In the genomic region with DNA sequence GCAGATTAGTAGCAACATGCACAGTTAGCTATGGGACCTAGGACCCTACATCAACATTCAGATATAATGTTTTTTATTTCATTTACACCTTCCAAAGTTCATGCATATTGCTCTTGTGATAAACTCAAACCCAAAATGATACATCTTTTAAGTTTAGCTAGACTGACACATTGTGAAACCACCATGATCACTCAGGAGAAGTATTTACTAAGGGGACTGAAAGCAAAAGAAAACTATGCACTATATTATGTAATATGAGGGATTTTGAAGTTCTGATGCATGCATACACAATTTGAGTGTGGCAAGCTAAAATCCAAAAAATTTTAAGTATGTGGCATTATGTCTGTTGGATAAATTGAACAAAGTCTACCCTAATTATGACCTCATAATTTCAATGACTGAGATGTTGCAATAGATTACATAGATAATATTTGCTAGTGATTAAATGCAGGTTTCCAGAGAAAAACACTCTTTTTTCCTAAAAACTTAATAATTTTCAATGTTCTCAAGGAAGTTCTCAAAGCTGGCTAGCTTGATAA, we compare ENCODE assay signal across 15 cellular contexts.
DNase-seq lines count a peak whose midpoint lies in the region; ATAC-seq, FAIRE-seq and TF ChIP-seq lines count a peak whose summit lies in the region.
"Had no signal": no experiment of that assay in that cellular context is flagged by ENCODE, and none has a peak within 500 bp of the region (broad histone marks: within the 10 kb centered on the region; RNA-seq: fewer than 3 reads in every experiment).

No MANE protein-coding gene starts in this region.

- SMC1A ChIA-PET in GM12878 (lab: Charles Lee; ENCODE audit: uncharacterized antibody, unreplicated experiment) = interaction anchor here (0.6 to 1.6 kb wide), 7 partner anchors 10 to 1043 kb away, joined by 3 to 12 read pairs (median 4); no protein-coding TSS in a partner anchor

- no peaks in the 10 kb centered on the region; the same call in 1 of the 2 replicates for H3K9me3 ChIP-seq in HEK293 (ENCODE audit: control insufficient read depth, insufficient read depth, low read depth, low read length)
- no peaks in the 10 kb centered on the region for H3K9me3 ChIP-seq in GM12878 (replicated peaks; ENCODE audit: control insufficient read depth, insufficient read depth, low read length)
- H3K9me3 ChIP-seq in uterus = no peaks in the 10 kb centered on the region
- H3K9me3 ChIP-seq: A549, Caco-2 had no signal

- H2AFZ ChIP-seq in GM12878 (ENCODE audit: control insufficient read depth, low read depth, low read length) = no peak overlapping the region

- 0 out of 4 replicates have a peak, but pooled peaks of 1 of the 2 experiments have one; percentile 9 for TF ChIP-seq EP300 in GM12878 (IDR thresholded peaks at IDR 0.05; ENCODE audit: borderline replicate concordance in 1 of 2, control insufficient read depth in 1 of 2, low read depth in 2 of 2, low read length in 2 of 2)

- no peaks in the 10 kb centered on the region for H3K4me1 ChIP-seq in HEK293 (ENCODE audit: control insufficient read depth, insufficient read depth, low read length)
- no peaks in the 10 kb centered on the region for H3K4me1 ChIP-seq in GM12878 (ENCODE audit: control insufficient read depth, insufficient read depth, low read length)
- H3K4me1 ChIP-seq in uterus = no peaks in the 10 kb centered on the region
- H3K4me1 ChIP-seq: A549, Caco-2 had no signal

- TF ChIP-seq CTCF in HEK293 (tag by site-specific recombination; IDR thresholded peaks at IDR 0.05) (no peak), GM12878 (IDR thresholded peaks at IDR 0.05 in 2 of 3, conservative IDR thresholded peaks at IDR 0.05 in 1 of 3; ENCODE audit: control insufficient read depth in 2 of 3, extremely low read depth in 1 of 3, insufficient read depth in 1 of 3, low read depth in 3 of 3, low read length in 3 of 3) (no peak), uterus (IDR thresholded peaks at IDR 0.05) (no peak)

- DNase-seq in AG20443 (ENCODE audit: low spot score) (peak; percentile 6), GM12878 (ENCODE audit: low read depth, low spot score) (no peak), iris pigment epithelial cell (ENCODE audit: low read depth) (peak; percentile 10), NCI-H82 treated with DMSO at 0.1 percent for 48 hours (lab: John Stamatoyannopoulos, UW; ENCODE audit: unreplicated experiment) (no peak), uterus (no peak)
- DNase-seq: Caco-2; CD4-positive, CD25-positive, alpha-beta regulatory T cell; NCI-H1105 treated with DMSO at 0.1 percent for 48 hours; NCI-H187; RPMI8226 had no signal

- RAD21 ChIA-PET in GM12878 (lab: Charles Lee; ENCODE audit: unreplicated experiment) = interaction anchor here (4.2 kb wide), 1 partner anchor 11 kb away, joined by 35 read pairs; no protein-coding TSS in a partner anchor

- H3K27me3 ChIP-seq in GM12878 (replicated peaks in 1 of 2; ENCODE audit: control insufficient read depth in 2 of 2, insufficient read depth in 2 of 2, low read length in 1 of 2) (no peaks in the 10 kb centered on the region), uterus (no peaks in the 10 kb centered on the region)

- CTCF ChIA-PET in HEK293 (lab: Yijun Ruan, JAX) = no interaction called here
- CTCF ChIA-PET in GM12878 (lab: Yijun Ruan, JAX) = interaction anchor here (0.6 to 1.6 kb wide), 4 partner anchors 10 to 186 kb away, joined by 3 to 5 read pairs (median 4); no protein-coding TSS in a partner anchor

- H3K27ac ChIP-seq in HEK293 (ENCODE audit: extremely low read depth, low read depth, low read length) (no peak overlapping the region), GM12878 (ENCODE audit: control insufficient read depth, insufficient read depth) (no peak overlapping the region), uterus (no peak overlapping the region)
- H3K27ac ChIP-seq: A549 had no signal

- H3K4me3 ChIP-seq in HEK293 (ENCODE audit: low read depth, low read length) = no peak overlapping the region
- H3K4me3 ChIP-seq in GM12878 = no peak overlapping the region
- H3K4me3 ChIP-seq in uterus = no peak overlapping the region
- H3K4me3 ChIP-seq: A549 had no signal

- TF ChIP-seq RAD21 in GM12878 (IDR thresholded peaks at IDR 0.05; ENCODE audit: insufficient read depth, low read depth, low read length) = no peak

- POLR2A ChIA-PET in HEK293 (lab: Yijun Ruan, JAX) = no interaction called here
- POLR2A ChIA-PET in GM12878 (lab: Charles Lee) = interaction anchor here (2.6 kb wide), 1 partner anchor 10 kb away, joined by 14 read pairs; no protein-coding TSS in a partner anchor

- intact Hi-C loops in GM12878 (cut with micrococcal nuclease; ENCODE audit: unreplicated experiment) = no loop called here
- intact Hi-C loops in uterus (cut with DNase I; ENCODE audit: low total_unique reads) = no loop called here

- no peak overlapping the region for H3K9ac ChIP-seq in GM12878 (ENCODE audit: control insufficient read depth, insufficient read depth, low read length)

- no peak for FAIRE-seq in GM12878 (lab: Jason Lieb, UNC)
- FAIRE-seq: A549, H1, HTR-8/SVneo had no signal

- BruUV-seq in GM12878 (replicated peaks; lab: Mats Ljungman, UMichigan) = no TSS peak

- H3K79me2 ChIP-seq in GM12878 (ENCODE audit: control insufficient read depth, insufficient read depth, low read length) = no peaks in the 10 kb centered on the region

- H3K4me2 ChIP-seq in GM12878 (ENCODE audit: control insufficient read depth, insufficient read depth) = no peak overlapping the region
- H3K4me2 ChIP-seq: A549 had no signal

- no peaks in the 10 kb centered on the region for H3K36me3 ChIP-seq in HEK293 (ENCODE audit: control insufficient read depth in 2 of 2, insufficient read depth in 1 of 2, low read length in 2 of 2)
- no peaks in the 10 kb centered on the region for H3K36me3 ChIP-seq in GM12878 (ENCODE audit: control insufficient read depth in 2 of 2, insufficient read depth in 2 of 2, low read length in 1 of 2)
- H3K36me3 ChIP-seq in uterus = no peaks in the 10 kb centered on the region

- in situ Hi-C loops in GM12878 (cut with MboI) = no loop called here

- peak; percentile 75 for ATAC-seq in GM12878
- ATAC-seq in HG02759 (IDR thresholded peaks at IDR 0.05; ENCODE audit: unreplicated experiment) = no peak
- ATAC-seq: A549 had no signal

- no peak for TF ChIP-seq POLR2A in GM12878 (IDR thresholded peaks at IDR 0.05; ENCODE audit: low read depth, low read length)
- TF ChIP-seq POLR2A in uterus (IDR thresholded peaks at IDR 0.05) = no peak

- no peaks in the 10 kb centered on the region for H4K20me1 ChIP-seq in GM12878 (ENCODE audit: control insufficient read depth, insufficient read depth)

TF ChIP-seq in HEK293, 187 proteins besides CTCF, POLR2A, EP300 and RAD21:
- no peak for TF ChIP-seq BCL11B (tag by site-specific recombination; IDR thresholded peaks at IDR 0.05; ENCODE audit: low read depth)
- TF ChIP-seq, protein P1, sequence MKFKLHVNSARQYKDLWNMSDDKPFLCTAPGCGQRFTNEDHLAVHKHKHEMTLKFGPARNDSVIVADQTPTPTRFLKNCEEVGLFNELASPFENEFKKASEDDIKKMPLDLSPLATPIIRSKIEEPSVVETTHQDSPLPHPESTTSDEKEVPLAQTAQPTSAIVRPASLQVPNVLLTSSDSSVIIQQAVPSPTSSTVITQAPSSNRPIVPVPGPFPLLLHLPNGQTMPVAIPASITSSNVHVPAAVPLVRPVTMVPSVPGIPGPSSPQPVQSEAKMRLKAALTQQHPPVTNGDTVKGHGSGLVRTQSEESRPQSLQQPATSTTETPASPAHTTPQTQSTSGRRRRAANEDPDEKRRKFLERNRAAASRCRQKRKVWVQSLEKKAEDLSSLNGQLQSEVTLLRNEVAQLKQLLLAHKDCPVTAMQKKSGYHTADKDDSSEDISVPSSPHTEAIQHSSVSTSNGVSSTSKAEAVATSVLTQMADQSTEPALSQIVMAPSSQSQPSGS (tag by site-specific recombination; IDR thresholded peaks at IDR 0.05; ENCODE audit: low read depth) = 0 out of 2 replicates have a peak, but pooled peaks have one; percentile 30

TF ChIP-seq in GM12878, 131 proteins besides CTCF, POLR2A, EP300 and RAD21 (continues in another document):
- TF ChIP-seq, protein P2, sequence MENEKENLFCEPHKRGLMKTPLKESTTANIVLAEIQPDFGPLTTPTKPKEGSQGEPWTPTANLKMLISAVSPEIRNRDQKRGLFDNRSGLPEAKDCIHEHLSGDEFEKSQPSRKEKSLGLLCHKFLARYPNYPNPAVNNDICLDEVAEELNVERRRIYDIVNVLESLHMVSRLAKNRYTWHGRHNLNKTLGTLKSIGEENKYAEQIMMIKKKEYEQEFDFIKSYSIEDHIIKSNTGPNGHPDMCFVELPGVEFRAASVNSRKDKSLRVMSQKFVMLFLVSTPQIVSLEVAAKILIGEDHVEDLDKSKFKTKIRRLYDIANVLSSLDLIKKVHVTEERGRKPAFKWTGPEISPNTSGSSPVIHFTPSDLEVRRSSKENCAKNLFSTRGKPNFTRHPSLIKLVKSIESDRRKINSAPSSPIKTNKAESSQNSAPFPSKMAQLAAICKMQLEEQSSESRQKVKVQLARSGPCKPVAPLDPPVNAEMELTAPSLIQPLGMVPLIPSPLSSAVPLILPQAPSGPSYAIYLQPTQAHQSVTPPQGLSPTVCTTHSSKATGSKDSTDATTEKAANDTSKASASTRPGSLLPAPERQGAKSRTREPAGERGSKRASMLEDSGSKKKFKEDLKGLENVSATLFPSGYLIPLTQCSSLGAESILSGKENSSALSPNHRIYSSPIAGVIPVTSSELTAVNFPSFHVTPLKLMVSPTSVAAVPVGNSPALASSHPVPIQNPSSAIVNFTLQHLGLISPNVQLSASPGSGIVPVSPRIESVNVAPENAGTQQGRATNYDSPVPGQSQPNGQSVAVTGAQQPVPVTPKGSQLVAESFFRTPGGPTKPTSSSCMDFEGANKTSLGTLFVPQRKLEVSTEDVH (IDR thresholded peaks at IDR 0.05; ENCODE audit: low read depth, partially characterized antibody) = no peak

Comparison
In these comparisons a context has a peak if more than half of its experiments do, and no peak if none do; other contexts are left out.
1. DNase-seq: peak in AG20443 (single experiment) and iris pigment epithelial cell (single experiment); none in GM12878 (single experiment), NCI-H82 treated with DMSO at 0.1 percent for 48 hours (single experiment) and uterus (0 of 2).